ENCODE assay signal across 22 cellular contexts in genomic region chr2:216724190-216724589, GRCh38. TPM values are rescaled to one million over a fixed set of nuclear protein-coding genes. Genes with fewer than 3 reads are reported as not detected.
"Had no signal": no experiment of that assay in that cellular context is flagged by ENCODE, and none has a peak within 500 bp of the region (broad histone marks: within the 10 kb centered on the region; RNA-seq: fewer than 3 reads in every experiment).

No MANE protein-coding gene starts in this region.

- H3K4me1 Mint-ChIP-seq: activated naive CD8-positive, alpha-beta T cell treated with anti-CD3 and anti-CD28 coated beads, Interleukin-2, amount 50 U/mL, for 24 hours; brain had no signal

- H3K4me3 Mint-ChIP-seq: activated CD8-positive, alpha-beta T cell treated with anti-CD3 and anti-CD28 coated beads, Interleukin-2, amount 10 ng/mL, durations not matched to agents 7 days and 5 days; activated naive CD8-positive, alpha-beta T cell treated with anti-CD3 and anti-CD28 coated beads, Interleukin-2, amount 50 U/mL, for 24 hours; brain had no signal

- H3K9me3 Mint-ChIP-seq: activated naive CD4-positive, alpha-beta T cell treated with anti-CD3 and anti-CD28 coated beads, Interleukin-2, amount 50 U/mL, for 72 hours; activated naive CD8-positive, alpha-beta T cell treated with anti-CD3 and anti-CD28 coated beads, Interleukin-2, amount 50 U/mL, for 24 hours had no signal

- H3K36me3 Mint-ChIP-seq: activated naive CD4-positive, alpha-beta T cell treated with anti-CD3 and anti-CD28 coated beads, Interleukin-2, amount 50 U/mL, for 72 hours; brain had no signal

- H3K27ac Mint-ChIP-seq: activated CD8-positive, alpha-beta T cell treated with anti-CD3 and anti-CD28 coated beads, Interleukin-2, amount 10 ng/mL, durations not matched to agents 7 days and 5 days; activated naive CD4-positive, alpha-beta T cell treated with anti-CD3 and anti-CD28 coated beads, Interleukin-2, amount 50 U/mL, for 72 hours; activated naive CD8-positive, alpha-beta T cell treated with anti-CD3 and anti-CD28 coated beads, Interleukin-2, amount 50 U/mL, for 24 hours; brain had no signal

- ATAC-seq: activated CD4-positive, CD25-positive, alpha-beta regulatory T cell treated with anti-CD3 and anti-CD28 coated beads, Interleukin-2, amount 50 U/mL, for 24 hours; activated CD8-positive, alpha-beta T cell treated with anti-CD3 and anti-CD28 coated beads, Interleukin-2, amount 10 ng/mL, durations not matched to agents 7 days and 5 days; activated naive CD4-positive, alpha-beta T cell treated with anti-CD3 and anti-CD28 coated beads, Interleukin-2, amount 50 U/mL, for 72 hours; activated naive CD8-positive, alpha-beta T cell treated with anti-CD3 and anti-CD28 coated beads, Interleukin-2, amount 50 U/mL, for 24 hours; SK-N-SH treated with all-trans-retinoic acid at 6 μM for 48 hours had no signal

- DNase-seq: activated CD4-positive, alpha-beta T cell treated with anti-CD3 and anti-CD28 coated beads for 48 hours; activated CD4-positive, alpha-beta T cell treated with anti-CD3 and anti-CD28 coated beads, Interleukin-2, amount 50 U/mL, for 4 hours; activated CD8-positive, alpha-beta memory T cell treated with anti-CD3 and anti-CD28 coated beads, Interleukin-2, amount 50 U/mL, for 48 hours; activated CD8-positive, alpha-beta T cell treated with anti-CD3 and anti-CD28 coated beads, Interleukin-2, amount 10 ng/mL, durations not matched to agents 7 days and 5 days; activated naive CD8-positive, alpha-beta T cell treated with anti-CD3 and anti-CD28 coated beads, Interleukin-2, amount 50 U/mL, for 24 hours; activated T-cell treated with anti-CD3 and anti-CD28 coated beads, Interleukin-2, amount 50 U/mL, for 1 hour; amniotic stem cell; NCI-H1105 treated with DMSO at 0.1 percent for 48 hours; NCI-H1930; NCI-H2171; NCI-H226; NCI-H510A; NCI-H526 treated with DMSO at 0.1 percent for 48 hours; NCI-H82; Right ventricle myocardium superior; SW 1271 had no signal

RNA-seq across cellular contexts. Expression of gene IGFBP5, which starts 28.8 kb away (rescaled TPM):
- total RNA-seq: OCI-LY7; T-helper 1 cell treated with Interleukin-12 subunit alpha and Interleukin-12 subunit beta and Interleukin-4 antibody, amounts not matched to agents 30 ng/mL and 1 ng/mL, for 36 hours had no signal
